Comparison of ENCODE assay signal across 25 cellular contexts in genomic region chr17:73526851-73527250, GRCh38.
"Had no signal": no experiment of that assay in that cellular context is flagged by ENCODE, and none has a peak within 500 bp of the region (broad histone marks: within the 10 kb centered on the region; RNA-seq: fewer than 3 reads in every experiment).

No MANE protein-coding gene starts in this region.

- H3K9ac ChIP-seq: KMS-11 had no signal

- H3K27me3 ChIP-seq: ascending aorta, breast epithelium had no signal

- H3K4me3 ChIP-seq: ascending aorta, breast epithelium had no signal

- H3K27ac ChIP-seq: ascending aorta, breast epithelium, KMS-11 had no signal

- DNase-seq: activated CD4-positive, alpha-beta T cell treated with anti-CD3 and anti-CD28 coated beads for 36 hours; activated CD4-positive, alpha-beta T cell treated with anti-CD3 and anti-CD28 coated beads, Interleukin-2, amount 10 ng/mL, durations not matched to agents 7 days and 5 days; activated CD4-positive, alpha-beta T cell treated with anti-CD3 and anti-CD28 coated beads, Interleukin-2, amount 50 U/mL, for 48 hours; activated CD8-positive, alpha-beta T cell treated with anti-CD3 and anti-CD28 coated beads, Interleukin-2, amount 10 ng/mL, durations not matched to agents 7 days and 5 days; activated gamma-delta T cell; activated naive CD4-positive, alpha-beta T cell treated with Interleukin-2 at 50 U/mL for 16 hours; activated naive CD8-positive, alpha-beta T cell treated with anti-CD3 and anti-CD28 coated beads, Interleukin-2, amount 10 ng/mL, durations not matched to agents 7 days and 5 days; activated T-cell treated with anti-CD3 and anti-CD28 coated beads, Interleukin-2, amount 50 U/mL, for 24 hours; amygdala; caudate nucleus; NCI-H1105; NCI-H1417 treated with DMSO at 0.1 percent for 48 hours; NCI-H187 treated with DMSO at 0.1 percent for 48 hours; NCI-H2081 treated with DMSO at 0.1 percent for 48 hours; NCI-H345; NCI-H524 treated with DMSO at 0.1 percent for 48 hours; SW 1271; T-helper 1 cell had no signal

- H3K9me3 ChIP-seq: ascending aorta, breast epithelium had no signal

- H3K4me2 ChIP-seq: KMS-11 had no signal

- H3K4me1 ChIP-seq: ascending aorta, breast epithelium had no signal

- FAIRE-seq: TTC549 had no signal

- H3K36me3 ChIP-seq: ascending aorta, breast epithelium had no signal

- ATAC-seq: activated CD4-positive, alpha-beta T cell treated with anti-CD3 and anti-CD28 coated beads for 36 hours; activated CD4-positive, CD25-positive, alpha-beta regulatory T cell treated with anti-CD3 and anti-CD28 coated beads, Interleukin-2, amount 50 U/mL, for 24 hours; activated CD8-positive, alpha-beta T cell treated with anti-CD3 and anti-CD28 coated beads, Interleukin-2, amount 10 ng/mL, durations not matched to agents 7 days and 5 days; Panc1; WTC11 had no signal
